21 cellular contexts compared by ENCODE assay signal in the genomic region with DNA sequence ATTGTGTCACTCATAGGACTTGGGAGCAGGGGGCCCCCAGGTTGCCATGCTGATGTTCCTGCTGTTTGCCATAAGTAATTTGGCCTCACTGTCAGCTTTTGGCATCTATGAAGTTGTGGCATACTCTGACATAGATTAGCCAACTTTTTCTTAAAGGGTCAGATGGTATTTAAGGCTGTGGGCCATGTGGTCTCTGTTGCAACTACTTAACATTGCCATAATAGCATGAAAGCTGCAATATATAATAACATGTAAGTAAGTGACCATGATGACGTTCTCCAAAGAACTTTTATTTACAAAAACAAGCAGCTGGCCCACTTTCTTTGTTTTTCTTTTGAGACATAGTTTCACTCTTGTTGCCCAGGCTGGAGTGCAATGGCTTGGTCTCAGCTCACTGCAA.
"Had no signal": no experiment of that assay in that cellular context is flagged by ENCODE, and none has a peak within 500 bp of the region (broad histone marks: within the 10 kb centered on the region; RNA-seq: fewer than 3 reads in every experiment).

No MANE protein-coding gene starts in this region.

- H3K9me3 Mint-ChIP-seq: activated naive CD8-positive, alpha-beta T cell treated with anti-CD3 and anti-CD28 coated beads for 36 hours; activated T-cell treated with anti-CD3 and anti-CD28 coated beads, Interleukin-2, amount 50 U/mL, for 24 hours; natural killer cell treated with Interleukin-12 subunit alpha and Interleukin-12 subunit beta and Interleukin-15 and Interleukin-18, amount 100 ng/mL, for 72 hours had no signal

- H3K27ac Mint-ChIP-seq: activated T-cell treated with anti-CD3 and anti-CD28 coated beads, Interleukin-2, amount 50 U/mL, for 24 hours; activated T-helper 2 cell treated with anti-CD3 and anti-CD28 coated beads, Interferon-gamma antibody, Interleukin-2, Interleukin-4, amounts not matched to agents 10 μg/mL and 5 μg/mL and 100 μg/mL, durations not matched to agents 14 hours and 24 hours and 36 hours; natural killer cell treated with Interleukin-12 subunit alpha and Interleukin-12 subunit beta and Interleukin-15 and Interleukin-18, amount 100 ng/mL, for 72 hours; T-helper 2 cell treated with Interferon-gamma antibody and Interleukin-4, amounts not matched to agents 5 μg/mL and 100 μg/mL, for 36 hours; WTC11 had no signal

- H3K4me3 Mint-ChIP-seq: activated naive CD8-positive, alpha-beta T cell treated with anti-CD3 and anti-CD28 coated beads for 36 hours; activated T-cell treated with anti-CD3 and anti-CD28 coated beads, Interleukin-2, amount 50 U/mL, for 24 hours; natural killer cell treated with Interleukin-12 subunit alpha and Interleukin-12 subunit beta and Interleukin-15 and Interleukin-18, amount 100 ng/mL, for 72 hours; WTC11 had no signal

- DNase-seq: activated CD4-positive, alpha-beta T cell treated with anti-CD3 and anti-CD28 coated beads, Interleukin-2, amount 50 U/mL, for 4 hours; activated CD8-positive, alpha-beta memory T cell treated with anti-CD3 and anti-CD28 coated beads for 24 hours; activated CD8-positive, alpha-beta memory T cell treated with anti-CD3 and anti-CD28 coated beads, Interleukin-2, amount 50 U/mL, for 4 hours; activated naive CD4-positive, alpha-beta T cell; activated naive CD8-positive, alpha-beta T cell treated with anti-CD3 and anti-CD28 coated beads for 36 hours; activated T-cell treated with anti-CD3 and anti-CD28 coated beads, Interleukin-2, amount 50 U/mL, for 24 hours; amygdala; cerebellar nuclear complex; heart left ventricle; islet precursor cell; left cardiac atrium; pancreas; psoas muscle; stimulated activated CD4-positive, alpha-beta T cell treated with anti-CD3 and anti-CD28 coated beads, Interleukin-4, amount 100 ng/mL, for 24 hours; stimulated activated naive CD8-positive, alpha-beta T cell treated with anti-CD3 and anti-CD28 coated beads, Interleukin-15, Interleukin-2, amounts not matched to agents 100 U/mL and 50 U/mL, for 24 hours; thyroid gland; upper lobe of right lung had no signal

- ATAC-seq: heart left ventricle; left cardiac atrium; natural killer cell treated with Interleukin-12 subunit alpha and Interleukin-12 subunit beta and Interleukin-15 and Interleukin-18, amount 100 ng/mL, for 72 hours; pancreas; psoas muscle; stimulated activated naive CD8-positive, alpha-beta T cell treated with anti-CD3 and anti-CD28 coated beads, Interleukin-15, Interleukin-2, amounts not matched to agents 100 U/mL and 50 U/mL, for 24 hours; upper lobe of right lung; WTC11 had no signal

- H3K36me3 Mint-ChIP-seq: natural killer cell treated with Interleukin-12 subunit alpha and Interleukin-12 subunit beta and Interleukin-15 and Interleukin-18, amount 100 ng/mL, for 72 hours had no signal

- H3K27me3 Mint-ChIP-seq: activated naive CD8-positive, alpha-beta T cell treated with anti-CD3 and anti-CD28 coated beads for 36 hours; activated T-cell treated with anti-CD3 and anti-CD28 coated beads, Interleukin-2, amount 50 U/mL, for 24 hours; natural killer cell treated with Interleukin-12 subunit alpha and Interleukin-12 subunit beta and Interleukin-15 and Interleukin-18, amount 100 ng/mL, for 72 hours had no signal
